In genomic region chr10:114151892-114152291, GRCh38 we compare ENCODE assay signal across 22 cellular contexts. TPM values are rescaled to one million over a fixed set of nuclear protein-coding genes. Genes with fewer than 3 reads are reported as not detected.
"Had no signal": no experiment of that assay in that cellular context is flagged by ENCODE, and none has a peak within 500 bp of the region (broad histone marks: within the 10 kb centered on the region; RNA-seq: fewer than 3 reads in every experiment).

No MANE protein-coding gene starts in this region.

- H3K9me3 Mint-ChIP-seq: activated naive CD4-positive, alpha-beta T cell treated with anti-CD3 and anti-CD28 coated beads for 36 hours; activated naive CD8-positive, alpha-beta T cell treated with anti-CD3 and anti-CD28 coated beads, Interleukin-2, amount 10 ng/mL, durations not matched to agents 7 days and 5 days; dendritic cell treated with granulocyte-macrophage colony-stimulating factor and Interleukin-4, amounts not matched to agents 40 ng/mL and 50 ng/mL, for 4 days; natural killer cell treated with Interleukin-12 subunit alpha and Interleukin-12 subunit beta and Interleukin-15 and Interleukin-18, amount 100 ng/mL, for 72 hours; T-cell; T-helper 2 cell treated with Interferon-gamma antibody and Interleukin-4, amounts not matched to agents 5 μg/mL and 100 μg/mL, for 36 hours had no signal

- ATAC-seq: T-cell had no signal

- H3K36me3 ChIP-seq: ovary, WERI-Rb-1 had no signal

- H3K27ac ChIP-seq: cardiac muscle cell, left ventricle myocardium inferior, ovary, prostate gland, thyroid gland, WERI-Rb-1 had no signal

- H3K4me3 ChIP-seq: cardiac muscle cell, left ventricle myocardium inferior, ovary, prostate gland, thyroid gland had no signal

- DNase-seq: activated CD4-positive, alpha-beta T cell treated with anti-CD3 and anti-CD28 coated beads, Interleukin-2, amount 50 U/mL, for 1 hour; activated CD4-positive, CD25-positive, alpha-beta regulatory T cell treated with anti-CD3 and anti-CD28 coated beads, Interleukin-2, amount 50 U/mL, for 72 hours; activated effector memory CD4-positive, alpha-beta T cell treated with Interleukin-2 at 50 U/mL for 16 hours; activated naive CD4-positive, alpha-beta T cell treated with anti-CD3 and anti-CD28 coated beads for 36 hours; activated naive CD8-positive, alpha-beta T cell treated with anti-CD3 and anti-CD28 coated beads, Interleukin-2, amount 10 ng/mL, durations not matched to agents 7 days and 5 days; activated T-cell treated with anti-CD3 and anti-CD28 coated beads, Interleukin-2, amount 50 U/mL, for 48 hours; effector CD4-positive, alpha-beta T cell; foreskin melanocyte; left ventricle myocardium inferior; midbrain; ovary; stimulated activated CD4-positive, alpha-beta T cell treated with anti-CD3 and anti-CD28 coated beads, Interleukin-4, amount 100 ng/mL, for 24 hours; stimulated activated naive CD8-positive, alpha-beta T cell treated with anti-CD3 and anti-CD28 coated beads, Interleukin-15, Interleukin-2, amounts not matched to agents 100 U/mL and 50 U/mL, for 24 hours; T-cell; thyroid gland; WERI-Rb-1 had no signal

- H3K9me3 ChIP-seq: ovary, prostate gland, thyroid gland had no signal

- H3K4me1 ChIP-seq: left ventricle myocardium inferior, prostate gland, thyroid gland had no signal

- H3K4me1 Mint-ChIP-seq: activated naive CD8-positive, alpha-beta T cell treated with anti-CD3 and anti-CD28 coated beads, Interleukin-2, amount 10 ng/mL, durations not matched to agents 7 days and 5 days had no signal

- H3K27me3 Mint-ChIP-seq: activated naive CD8-positive, alpha-beta T cell treated with anti-CD3 and anti-CD28 coated beads, Interleukin-2, amount 10 ng/mL, durations not matched to agents 7 days and 5 days; dendritic cell treated with granulocyte-macrophage colony-stimulating factor and Interleukin-4, amounts not matched to agents 40 ng/mL and 50 ng/mL, for 4 days; natural killer cell treated with Interleukin-12 subunit alpha and Interleukin-12 subunit beta and Interleukin-15 and Interleukin-18, amount 100 ng/mL, for 72 hours; T-cell had no signal

- H3K27ac Mint-ChIP-seq: activated naive CD4-positive, alpha-beta T cell treated with anti-CD3 and anti-CD28 coated beads for 36 hours; activated naive CD8-positive, alpha-beta T cell treated with anti-CD3 and anti-CD28 coated beads, Interleukin-2, amount 10 ng/mL, durations not matched to agents 7 days and 5 days; dendritic cell treated with granulocyte-macrophage colony-stimulating factor and Interleukin-4, amounts not matched to agents 40 ng/mL and 50 ng/mL, for 4 days; T-helper 2 cell treated with Interferon-gamma antibody and Interleukin-4, amounts not matched to agents 5 μg/mL and 100 μg/mL, for 36 hours had no signal

- H3K27me3 ChIP-seq: cardiac muscle cell, ovary, thyroid gland had no signal

- H3K4me3 Mint-ChIP-seq: activated naive CD4-positive, alpha-beta T cell treated with anti-CD3 and anti-CD28 coated beads for 36 hours; activated naive CD8-positive, alpha-beta T cell treated with anti-CD3 and anti-CD28 coated beads, Interleukin-2, amount 10 ng/mL, durations not matched to agents 7 days and 5 days; dendritic cell treated with granulocyte-macrophage colony-stimulating factor and Interleukin-4, amounts not matched to agents 40 ng/mL and 50 ng/mL, for 4 days; natural killer cell treated with Interleukin-12 subunit alpha and Interleukin-12 subunit beta and Interleukin-15 and Interleukin-18, amount 100 ng/mL, for 72 hours; T-cell; T-helper 2 cell treated with Interferon-gamma antibody and Interleukin-4, amounts not matched to agents 5 μg/mL and 100 μg/mL, for 36 hours had no signal

RNA-seq across cellular contexts. Expression of gene TDRD1, which starts 27.3 kb away (rescaled TPM):
- total RNA-seq: cardiac muscle cell, lung microvascular endothelial cell had no signal
- polyA plus RNA-seq: cardiac muscle cell had no signal
